In genomic region chr11:65321076-65321475, GRCh38 we compare ENCODE assay signal across 2 cellular contexts.
TF ChIP-seq lines count a peak whose summit lies in the region.

No MANE protein-coding gene starts in this region.

TF ChIP-seq in H1, 55 proteins besides CTCF, POLR2A, EP300 and RAD21:
- TF ChIP-seq KDM5A (IDR thresholded peaks at IDR 0.05; ENCODE audit: low read length) (no peak), SIN3A (conservative IDR thresholded peaks at IDR 0.05 in 1 of 2, IDR thresholded peaks at IDR 0.05 in 1 of 2; ENCODE audit: low read depth in 1 of 2, low read length in 2 of 2) (no peak), CHD2 (IDR thresholded peaks at IDR 0.05; ENCODE audit: low read length) (no peak), SIX5 (IDR thresholded peaks at IDR 0.05; ENCODE audit: low read depth, low read length) (no peak), GTF2F1 (IDR thresholded peaks at IDR 0.05; ENCODE audit: borderline replicate concordance, low read depth, low read length) (no peak), JUN (IDR thresholded peaks at IDR 0.05; ENCODE audit: low read depth, low read length) (no peak), YY1 (IDR thresholded peaks at IDR 0.05; ENCODE audit: low read depth, low read length) (no peak), USF2 (IDR thresholded peaks at IDR 0.05; ENCODE audit: low read length) (no peak), RNF2 (IDR thresholded peaks at IDR 0.05; ENCODE audit: borderline replicate concordance, low read depth, low read length, missing control alignments, poor library complexity, severe bottlenecking) (no peak), SIRT6 (IDR thresholded peaks at IDR 0.05; ENCODE audit: low read length) (no peak), PHF8 (conservative IDR thresholded peaks at IDR 0.05; ENCODE audit: low read depth, low read length) (no peak), CHD7 (IDR thresholded peaks at IDR 0.05; ENCODE audit: insufficient replicate concordance, low read length) (no peak), RBBP5 (IDR thresholded peaks at IDR 0.05; ENCODE audit: borderline replicate concordance, low read depth, low read length) (no peak), SP4 (IDR thresholded peaks at IDR 0.05; ENCODE audit: low read length) (no peak), TEAD4 (IDR thresholded peaks at IDR 0.05; ENCODE audit: low read depth, low read length) (no peak), CREB1 (IDR thresholded peaks at IDR 0.05) (no peak), ASH2L (IDR thresholded peaks at IDR 0.05; ENCODE audit: low read length) (no peak)

TF ChIP-seq in HepG2, 621 proteins besides CTCF, POLR2A, EP300 and RAD21:
- no peak for TF ChIP-seq ZFP36L2 (CRISPR knock-in tag; IDR thresholded peaks at IDR 0.05)
- no peak for TF ChIP-seq ZNF121 (CRISPR knock-in tag; IDR thresholded peaks at IDR 0.05)
- TF ChIP-seq NFE2L1 (CRISPR knock-in tag; IDR thresholded peaks at IDR 0.05; ENCODE audit: borderline replicate concordance) = no peak
- no peak for TF ChIP-seq CREB1 (IDR thresholded peaks at IDR 0.05)
- no peak for TF ChIP-seq CREB1 (CRISPR knock-in tag; IDR thresholded peaks at IDR 0.05)
- TF ChIP-seq AGO2 (optimal IDR thresholded peaks at IDR 0.05; ENCODE audit: low read depth, low read length) = peak; percentile 81
- TF ChIP-seq ZBTB46 (CRISPR knock-in tag; IDR thresholded peaks at IDR 0.05; ENCODE audit: borderline replicate concordance) = no peak
- TF ChIP-seq ZNF556 (CRISPR knock-in tag; IDR thresholded peaks at IDR 0.05; ENCODE audit: borderline replicate concordance) = no peak
- TF ChIP-seq ZNF264 (CRISPR knock-in tag; IDR thresholded peaks at IDR 0.05) = no peak
- no peak for TF ChIP-seq MIER2 (CRISPR knock-in tag; IDR thresholded peaks at IDR 0.05)
- TF ChIP-seq ERF (CRISPR knock-in tag; IDR thresholded peaks at IDR 0.05) = no peak
- TF ChIP-seq ZBTB2 (CRISPR knock-in tag; IDR thresholded peaks at IDR 0.05; ENCODE audit: low read depth) = no peak
- no peak for TF ChIP-seq UBTF (CRISPR knock-in tag; IDR thresholded peaks at IDR 0.05)
- TF ChIP-seq SMAD9 (CRISPR knock-in tag; IDR thresholded peaks at IDR 0.05) = no peak
- TF ChIP-seq RBFOX2 (IDR thresholded peaks at IDR 0.05; ENCODE audit: low read depth, low read length) = peak; percentile 39; the same call in 1 of the 2 replicates
- no peak for TF ChIP-seq ZNF292 (CRISPR knock-in tag; IDR thresholded peaks at IDR 0.05; ENCODE audit: borderline replicate concordance, low read depth)
